2 cellular contexts compared by ENCODE assay signal in the genomic region with DNA sequence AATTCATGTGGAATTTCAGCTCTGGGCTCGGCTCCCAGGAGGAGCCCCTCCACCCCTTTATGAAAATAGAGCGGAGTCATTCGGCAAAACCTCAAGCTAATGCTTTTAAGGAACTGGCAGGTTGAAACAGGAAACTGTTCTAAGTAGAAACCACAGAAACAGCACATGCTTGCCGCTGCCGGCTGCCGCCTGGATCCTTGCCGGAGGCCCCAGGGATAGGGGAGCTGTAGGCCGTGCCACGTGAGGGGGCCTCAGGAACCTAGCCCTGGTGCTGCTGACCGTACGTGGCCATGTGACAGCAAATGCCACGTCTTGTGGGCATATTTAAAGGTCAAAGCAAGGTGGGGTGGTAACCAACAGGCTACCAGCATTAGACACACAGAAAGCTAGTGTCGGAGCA.
TF ChIP-seq lines count a peak whose summit lies in the region.

No MANE protein-coding gene starts in this region.

TF ChIP-seq in SK-N-SH, 30 proteins besides CTCF, POLR2A, EP300 and RAD21 (continued from another document):
- TF ChIP-seq CHD2 (IDR thresholded peaks at IDR 0.05; ENCODE audit: low read length, partially characterized antibody), result no peak

TF ChIP-seq in GM12878, 131 proteins besides CTCF, POLR2A, EP300 and RAD21 (continued from another document and continues in another):
- TF ChIP-seq, protein P1, sequence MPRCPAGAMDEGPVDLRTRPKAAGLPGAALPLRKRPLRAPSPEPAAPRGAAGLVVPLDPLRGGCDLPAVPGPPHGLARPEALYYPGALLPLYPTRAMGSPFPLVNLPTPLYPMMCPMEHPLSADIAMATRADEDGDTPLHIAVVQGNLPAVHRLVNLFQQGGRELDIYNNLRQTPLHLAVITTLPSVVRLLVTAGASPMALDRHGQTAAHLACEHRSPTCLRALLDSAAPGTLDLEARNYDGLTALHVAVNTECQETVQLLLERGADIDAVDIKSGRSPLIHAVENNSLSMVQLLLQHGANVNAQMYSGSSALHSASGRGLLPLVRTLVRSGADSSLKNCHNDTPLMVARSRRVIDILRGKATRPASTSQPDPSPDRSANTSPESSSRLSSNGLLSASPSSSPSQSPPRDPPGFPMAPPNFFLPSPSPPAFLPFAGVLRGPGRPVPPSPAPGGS (IDR thresholded peaks at IDR 0.05; ENCODE audit: borderline replicate concordance, insufficient read depth, low read depth, low read length, poor library complexity, severe bottlenecking), result no peak
- no peak for TF ChIP-seq TBL1XR1 (IDR thresholded peaks at IDR 0.05; ENCODE audit: low read depth, low read length)
- TF ChIP-seq, protein P2, sequence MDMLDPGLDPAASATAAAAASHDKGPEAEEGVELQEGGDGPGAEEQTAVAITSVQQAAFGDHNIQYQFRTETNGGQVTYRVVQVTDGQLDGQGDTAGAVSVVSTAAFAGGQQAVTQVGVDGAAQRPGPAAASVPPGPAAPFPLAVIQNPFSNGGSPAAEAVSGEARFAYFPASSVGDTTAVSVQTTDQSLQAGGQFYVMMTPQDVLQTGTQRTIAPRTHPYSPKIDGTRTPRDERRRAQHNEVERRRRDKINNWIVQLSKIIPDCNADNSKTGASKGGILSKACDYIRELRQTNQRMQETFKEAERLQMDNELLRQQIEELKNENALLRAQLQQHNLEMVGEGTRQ (IDR thresholded peaks at IDR 0.05; ENCODE audit: borderline replicate concordance, low read depth, low read length), result no peak
- TF ChIP-seq, protein P3, sequence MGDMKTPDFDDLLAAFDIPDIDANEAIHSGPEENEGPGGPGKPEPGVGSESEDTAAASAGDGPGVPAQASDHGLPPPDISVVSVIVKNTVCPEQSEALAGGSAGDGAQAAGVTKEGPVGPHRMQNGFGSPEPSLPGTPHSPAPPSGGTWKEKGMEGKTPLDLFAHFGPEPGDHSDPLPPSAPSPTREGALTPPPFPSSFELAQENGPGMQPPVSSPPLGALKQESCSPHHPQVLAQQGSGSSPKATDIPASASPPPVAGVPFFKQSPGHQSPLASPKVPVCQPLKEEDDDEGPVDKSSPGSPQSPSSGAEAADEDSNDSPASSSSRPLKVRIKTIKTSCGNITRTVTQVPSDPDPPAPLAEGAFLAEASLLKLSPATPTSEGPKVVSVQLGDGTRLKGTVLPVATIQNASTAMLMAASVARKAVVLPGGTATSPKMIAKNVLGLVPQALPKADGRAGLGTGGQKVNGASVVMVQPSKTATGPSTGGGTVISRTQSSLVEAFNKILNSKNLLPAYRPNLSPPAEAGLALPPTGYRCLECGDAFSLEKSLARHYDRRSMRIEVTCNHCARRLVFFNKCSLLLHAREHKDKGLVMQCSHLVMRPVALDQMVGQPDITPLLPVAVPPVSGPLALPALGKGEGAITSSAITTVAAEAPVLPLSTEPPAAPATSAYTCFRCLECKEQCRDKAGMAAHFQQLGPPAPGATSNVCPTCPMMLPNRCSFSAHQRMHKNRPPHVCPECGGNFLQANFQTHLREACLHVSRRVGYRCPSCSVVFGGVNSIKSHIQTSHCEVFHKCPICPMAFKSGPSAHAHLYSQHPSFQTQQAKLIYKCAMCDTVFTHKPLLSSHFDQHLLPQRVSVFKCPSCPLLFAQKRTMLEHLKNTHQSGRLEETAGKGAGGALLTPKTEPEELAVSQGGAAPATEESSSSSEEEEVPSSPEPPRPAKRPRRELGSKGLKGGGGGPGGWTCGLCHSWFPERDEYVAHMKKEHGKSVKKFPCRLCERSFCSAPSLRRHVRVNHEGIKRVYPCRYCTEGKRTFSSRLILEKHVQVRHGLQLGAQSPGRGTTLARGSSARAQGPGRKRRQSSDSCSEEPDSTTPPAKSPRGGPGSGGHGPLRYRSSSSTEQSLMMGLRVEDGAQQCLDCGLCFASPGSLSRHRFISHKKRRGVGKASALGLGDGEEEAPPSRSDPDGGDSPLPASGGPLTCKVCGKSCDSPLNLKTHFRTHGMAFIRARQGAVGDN (IDR thresholded peaks at IDR 0.05), result no peak
- no peak for TF ChIP-seq STAT3 (IDR thresholded peaks at IDR 0.05; ENCODE audit: low read depth, low read length)
- no peak for TF ChIP-seq ZBED1 (IDR thresholded peaks at IDR 0.05; ENCODE audit: borderline replicate concordance)
- TF ChIP-seq SMAD5 (IDR thresholded peaks at IDR 0.05; ENCODE audit: low read depth), result no peak
- no peak for TF ChIP-seq HCFC1 (IDR thresholded peaks at IDR 0.05; ENCODE audit: low read length)
- peak; percentile 79 for TF ChIP-seq SPI1 (IDR thresholded peaks at IDR 0.05; ENCODE audit: borderline replicate concordance, insufficient read depth, low read depth, low read length)
- TF ChIP-seq, protein P4, sequence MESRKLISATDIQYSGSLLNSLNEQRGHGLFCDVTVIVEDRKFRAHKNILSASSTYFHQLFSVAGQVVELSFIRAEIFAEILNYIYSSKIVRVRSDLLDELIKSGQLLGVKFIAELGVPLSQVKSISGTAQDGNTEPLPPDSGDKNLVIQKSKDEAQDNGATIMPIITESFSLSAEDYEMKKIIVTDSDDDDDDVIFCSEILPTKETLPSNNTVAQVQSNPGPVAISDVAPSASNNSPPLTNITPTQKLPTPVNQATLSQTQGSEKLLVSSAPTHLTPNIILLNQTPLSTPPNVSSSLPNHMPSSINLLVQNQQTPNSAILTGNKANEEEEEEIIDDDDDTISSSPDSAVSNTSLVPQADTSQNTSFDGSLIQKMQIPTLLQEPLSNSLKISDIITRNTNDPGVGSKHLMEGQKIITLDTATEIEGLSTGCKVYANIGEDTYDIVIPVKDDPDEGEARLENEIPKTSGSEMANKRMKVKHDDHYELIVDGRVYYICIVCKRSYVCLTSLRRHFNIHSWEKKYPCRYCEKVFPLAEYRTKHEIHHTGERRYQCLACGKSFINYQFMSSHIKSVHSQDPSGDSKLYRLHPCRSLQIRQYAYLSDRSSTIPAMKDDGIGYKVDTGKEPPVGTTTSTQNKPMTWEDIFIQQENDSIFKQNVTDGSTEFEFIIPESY (IDR thresholded peaks at IDR 0.05), result no peak
- TF ChIP-seq, protein P5, sequence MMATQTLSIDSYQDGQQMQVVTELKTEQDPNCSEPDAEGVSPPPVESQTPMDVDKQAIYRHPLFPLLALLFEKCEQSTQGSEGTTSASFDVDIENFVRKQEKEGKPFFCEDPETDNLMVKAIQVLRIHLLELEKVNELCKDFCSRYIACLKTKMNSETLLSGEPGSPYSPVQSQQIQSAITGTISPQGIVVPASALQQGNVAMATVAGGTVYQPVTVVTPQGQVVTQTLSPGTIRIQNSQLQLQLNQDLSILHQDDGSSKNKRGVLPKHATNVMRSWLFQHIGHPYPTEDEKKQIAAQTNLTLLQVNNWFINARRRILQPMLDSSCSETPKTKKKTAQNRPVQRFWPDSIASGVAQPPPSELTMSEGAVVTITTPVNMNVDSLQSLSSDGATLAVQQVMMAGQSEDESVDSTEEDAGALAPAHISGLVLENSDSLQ (IDR thresholded peaks at IDR 0.05), result no peak
- no peak for TF ChIP-seq ASH2L (IDR thresholded peaks at IDR 0.05; ENCODE audit: borderline replicate concordance, low read depth)
- TF ChIP-seq, protein P6, sequence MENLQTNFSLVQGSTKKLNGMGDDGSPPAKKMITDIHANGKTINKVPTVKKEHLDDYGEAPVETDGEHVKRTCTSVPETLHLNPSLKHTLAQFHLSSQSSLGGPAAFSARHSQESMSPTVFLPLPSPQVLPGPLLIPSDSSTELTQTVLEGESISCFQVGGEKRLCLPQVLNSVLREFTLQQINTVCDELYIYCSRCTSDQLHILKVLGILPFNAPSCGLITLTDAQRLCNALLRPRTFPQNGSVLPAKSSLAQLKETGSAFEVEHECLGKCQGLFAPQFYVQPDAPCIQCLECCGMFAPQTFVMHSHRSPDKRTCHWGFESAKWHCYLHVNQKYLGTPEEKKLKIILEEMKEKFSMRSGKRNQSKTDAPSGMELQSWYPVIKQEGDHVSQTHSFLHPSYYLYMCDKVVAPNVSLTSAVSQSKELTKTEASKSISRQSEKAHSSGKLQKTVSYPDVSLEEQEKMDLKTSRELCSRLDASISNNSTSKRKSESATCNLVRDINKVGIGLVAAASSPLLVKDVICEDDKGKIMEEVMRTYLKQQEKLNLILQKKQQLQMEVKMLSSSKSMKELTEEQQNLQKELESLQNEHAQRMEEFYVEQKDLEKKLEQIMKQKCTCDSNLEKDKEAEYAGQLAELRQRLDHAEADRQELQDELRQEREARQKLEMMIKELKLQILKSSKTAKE (IDR thresholded peaks at IDR 0.05; ENCODE audit: low read depth, poor library complexity, severe bottlenecking), result no peak
- no peak for TF ChIP-seq TCF12 (IDR thresholded peaks at IDR 0.05; ENCODE audit: low read depth, low read length)
- TF ChIP-seq SREBF1 (IDR thresholded peaks at IDR 0.05; ENCODE audit: low read length), result no peak
- TF ChIP-seq DPF2 (IDR thresholded peaks at IDR 0.05), result no peak
- TF ChIP-seq RUNX3 (IDR thresholded peaks at IDR 0.05; ENCODE audit: low read length), result peak; percentile 82
- no peak for TF ChIP-seq FOXM1 (IDR thresholded peaks at IDR 0.05; ENCODE audit: low read depth, low read length)
- TF ChIP-seq, protein P7, sequence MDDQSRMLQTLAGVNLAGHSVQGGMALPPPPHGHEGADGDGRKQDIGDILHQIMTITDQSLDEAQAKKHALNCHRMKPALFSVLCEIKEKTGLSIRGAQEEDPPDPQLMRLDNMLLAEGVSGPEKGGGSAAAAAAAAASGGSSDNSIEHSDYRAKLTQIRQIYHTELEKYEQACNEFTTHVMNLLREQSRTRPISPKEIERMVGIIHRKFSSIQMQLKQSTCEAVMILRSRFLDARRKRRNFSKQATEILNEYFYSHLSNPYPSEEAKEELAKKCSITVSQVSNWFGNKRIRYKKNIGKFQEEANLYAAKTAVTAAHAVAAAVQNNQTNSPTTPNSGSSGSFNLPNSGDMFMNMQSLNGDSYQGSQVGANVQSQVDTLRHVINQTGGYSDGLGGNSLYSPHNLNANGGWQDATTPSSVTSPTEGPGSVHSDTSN (IDR thresholded peaks at IDR 0.05; ENCODE audit: insufficient replicate concordance, low read depth, low read length), result no peak
- no peak for TF ChIP-seq BMI1 (IDR thresholded peaks at IDR 0.05; ENCODE audit: borderline replicate concordance)
- TF ChIP-seq RB1 (IDR thresholded peaks at IDR 0.05; ENCODE audit: borderline replicate concordance), result no peak
- TF ChIP-seq, protein P8, sequence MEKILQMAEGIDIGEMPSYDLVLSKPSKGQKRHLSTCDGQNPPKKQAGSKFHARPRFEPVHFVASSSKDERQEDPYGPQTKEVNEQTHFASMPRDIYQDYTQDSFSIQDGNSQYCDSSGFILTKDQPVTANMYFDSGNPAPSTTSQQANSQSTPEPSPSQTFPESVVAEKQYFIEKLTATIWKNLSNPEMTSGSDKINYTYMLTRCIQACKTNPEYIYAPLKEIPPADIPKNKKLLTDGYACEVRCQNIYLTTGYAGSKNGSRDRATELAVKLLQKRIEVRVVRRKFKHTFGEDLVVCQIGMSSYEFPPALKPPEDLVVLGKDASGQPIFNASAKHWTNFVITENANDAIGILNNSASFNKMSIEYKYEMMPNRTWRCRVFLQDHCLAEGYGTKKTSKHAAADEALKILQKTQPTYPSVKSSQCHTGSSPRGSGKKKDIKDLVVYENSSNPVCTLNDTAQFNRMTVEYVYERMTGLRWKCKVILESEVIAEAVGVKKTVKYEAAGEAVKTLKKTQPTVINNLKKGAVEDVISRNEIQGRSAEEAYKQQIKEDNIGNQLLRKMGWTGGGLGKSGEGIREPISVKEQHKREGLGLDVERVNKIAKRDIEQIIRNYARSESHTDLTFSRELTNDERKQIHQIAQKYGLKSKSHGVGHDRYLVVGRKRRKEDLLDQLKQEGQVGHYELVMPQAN (conservative IDR thresholded peaks at IDR 0.05), result no peak
- no peak for TF ChIP-seq MEF2B (IDR thresholded peaks at IDR 0.05; ENCODE audit: partially characterized antibody, poor library complexity, severe bottlenecking)
- no peak for TF ChIP-seq RBBP5 (conservative IDR thresholded peaks at IDR 0.05)
- TF ChIP-seq SMARCA5 (IDR thresholded peaks at IDR 0.05), result no peak
- peak; percentile 33; the same call in 1 of the 2 replicates for TF ChIP-seq NFIC (IDR thresholded peaks at IDR 0.05; ENCODE audit: low read depth, low read length)
- TF ChIP-seq SUPT20H (IDR thresholded peaks at IDR 0.05; ENCODE audit: borderline replicate concordance, control insufficient read depth, low read depth, low read length), result no peak
- no peak for TF ChIP-seq ESRRA (IDR thresholded peaks at IDR 0.05; ENCODE audit: low read length)
- TF ChIP-seq, protein P9, sequence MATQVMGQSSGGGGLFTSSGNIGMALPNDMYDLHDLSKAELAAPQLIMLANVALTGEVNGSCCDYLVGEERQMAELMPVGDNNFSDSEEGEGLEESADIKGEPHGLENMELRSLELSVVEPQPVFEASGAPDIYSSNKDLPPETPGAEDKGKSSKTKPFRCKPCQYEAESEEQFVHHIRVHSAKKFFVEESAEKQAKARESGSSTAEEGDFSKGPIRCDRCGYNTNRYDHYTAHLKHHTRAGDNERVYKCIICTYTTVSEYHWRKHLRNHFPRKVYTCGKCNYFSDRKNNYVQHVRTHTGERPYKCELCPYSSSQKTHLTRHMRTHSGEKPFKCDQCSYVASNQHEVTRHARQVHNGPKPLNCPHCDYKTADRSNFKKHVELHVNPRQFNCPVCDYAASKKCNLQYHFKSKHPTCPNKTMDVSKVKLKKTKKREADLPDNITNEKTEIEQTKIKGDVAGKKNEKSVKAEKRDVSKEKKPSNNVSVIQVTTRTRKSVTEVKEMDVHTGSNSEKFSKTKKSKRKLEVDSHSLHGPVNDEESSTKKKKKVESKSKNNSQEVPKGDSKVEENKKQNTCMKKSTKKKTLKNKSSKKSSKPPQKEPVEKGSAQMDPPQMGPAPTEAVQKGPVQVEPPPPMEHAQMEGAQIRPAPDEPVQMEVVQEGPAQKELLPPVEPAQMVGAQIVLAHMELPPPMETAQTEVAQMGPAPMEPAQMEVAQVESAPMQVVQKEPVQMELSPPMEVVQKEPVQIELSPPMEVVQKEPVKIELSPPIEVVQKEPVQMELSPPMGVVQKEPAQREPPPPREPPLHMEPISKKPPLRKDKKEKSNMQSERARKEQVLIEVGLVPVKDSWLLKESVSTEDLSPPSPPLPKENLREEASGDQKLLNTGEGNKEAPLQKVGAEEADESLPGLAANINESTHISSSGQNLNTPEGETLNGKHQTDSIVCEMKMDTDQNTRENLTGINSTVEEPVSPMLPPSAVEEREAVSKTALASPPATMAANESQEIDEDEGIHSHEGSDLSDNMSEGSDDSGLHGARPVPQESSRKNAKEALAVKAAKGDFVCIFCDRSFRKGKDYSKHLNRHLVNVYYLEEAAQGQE (IDR thresholded peaks at IDR 0.05; ENCODE audit: low read depth, low read length), result no peak
- TF ChIP-seq IKZF1 (conservative IDR thresholded peaks at IDR 0.05), result peak; percentile 33
- TF ChIP-seq NRF1 (conservative IDR thresholded peaks at IDR 0.05; ENCODE audit: low read depth, low read length), result no peak
- no peak for TF ChIP-seq MYC (IDR thresholded peaks at IDR 0.05; ENCODE audit: insufficient read depth, insufficient read length, insufficient replicate concordance, low read length, severe bottlenecking)
- TF ChIP-seq NR2F1 (conservative IDR thresholded peaks at IDR 0.05), result no peak
- TF ChIP-seq, protein P10, sequence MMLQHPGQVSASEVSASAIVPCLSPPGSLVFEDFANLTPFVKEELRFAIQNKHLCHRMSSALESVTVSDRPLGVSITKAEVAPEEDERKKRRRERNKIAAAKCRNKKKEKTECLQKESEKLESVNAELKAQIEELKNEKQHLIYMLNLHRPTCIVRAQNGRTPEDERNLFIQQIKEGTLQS (IDR thresholded peaks at IDR 0.05; ENCODE audit: borderline replicate concordance, extremely low read depth, low read depth, low read length), result no peak
- TF ChIP-seq SMC3 (IDR thresholded peaks at IDR 0.05; ENCODE audit: borderline replicate concordance, low read length), result no peak
- no peak for TF ChIP-seq ZNF207 (IDR thresholded peaks at IDR 0.05; ENCODE audit: borderline replicate concordance)
- TF ChIP-seq RAD51 (IDR thresholded peaks at IDR 0.05), result no peak
- TF ChIP-seq ETV6 (conservative IDR thresholded peaks at IDR 0.05 in 1 of 2, IDR thresholded peaks at IDR 0.05 in 1 of 2; ENCODE audit: borderline replicate concordance in 1 of 2, low read depth in 1 of 2), result peak in 1 of 2 experiments; percentile 42; a peak in 1 of 4 replicates
